In the genomic region with DNA sequence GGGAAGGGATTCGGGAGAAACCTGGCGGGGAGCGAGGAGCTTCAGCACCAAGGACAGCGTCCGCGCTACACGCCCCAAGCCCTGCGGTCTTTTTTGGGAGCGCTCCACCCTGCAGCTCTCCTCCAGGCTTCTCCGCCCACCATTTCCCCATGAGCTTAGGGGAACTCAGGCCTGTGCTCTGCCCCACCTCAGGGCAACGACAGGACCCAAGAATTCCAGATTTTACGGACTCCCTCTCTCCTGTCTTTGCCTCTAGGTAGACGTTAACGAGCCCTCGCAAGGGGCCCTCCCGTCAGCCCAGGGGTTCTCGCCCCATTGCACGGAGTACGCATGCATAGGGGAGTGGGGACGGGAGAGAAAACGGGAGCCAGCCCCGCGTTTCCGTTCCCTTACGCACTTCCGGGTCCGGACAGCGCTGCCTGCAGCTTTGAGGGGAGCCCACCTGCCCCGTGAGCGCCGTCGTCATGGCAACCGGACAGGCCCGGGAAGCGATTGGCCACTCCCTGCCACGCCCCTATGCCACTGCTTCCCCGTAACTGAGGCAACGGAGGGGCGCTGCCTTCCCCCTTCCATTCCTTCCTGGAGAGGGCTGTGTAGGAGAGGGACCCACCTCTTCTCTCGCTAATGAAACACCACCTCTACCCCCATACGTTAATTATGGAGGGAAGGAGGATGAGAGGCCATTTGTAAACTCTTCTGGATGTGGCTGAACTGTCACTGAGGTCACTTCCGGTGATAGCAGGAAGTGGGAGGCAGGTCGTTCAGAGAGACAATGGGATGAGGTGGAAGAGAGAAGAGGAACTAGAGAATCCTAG, we compare ENCODE assay signal across 1 cellular context.
TF ChIP-seq lines count a peak whose summit lies in the region.

No MANE protein-coding gene starts in this region.

TF ChIP-seq in IMR-90, 13 proteins besides CTCF, POLR2A, EP300 and RAD21:
- 0 out of 2 replicates have a peak, but pooled peaks have one; percentile 27 for TF ChIP-seq MXI1 (IDR thresholded peaks at IDR 0.05; ENCODE audit: borderline replicate concordance, low read depth, low read length)
- no peak for TF ChIP-seq NFE2L2 (IDR thresholded peaks at IDR 0.05; ENCODE audit: low read depth, low read length)
